ENCODE assay signal across 20 cellular contexts in the genomic region with DNA sequence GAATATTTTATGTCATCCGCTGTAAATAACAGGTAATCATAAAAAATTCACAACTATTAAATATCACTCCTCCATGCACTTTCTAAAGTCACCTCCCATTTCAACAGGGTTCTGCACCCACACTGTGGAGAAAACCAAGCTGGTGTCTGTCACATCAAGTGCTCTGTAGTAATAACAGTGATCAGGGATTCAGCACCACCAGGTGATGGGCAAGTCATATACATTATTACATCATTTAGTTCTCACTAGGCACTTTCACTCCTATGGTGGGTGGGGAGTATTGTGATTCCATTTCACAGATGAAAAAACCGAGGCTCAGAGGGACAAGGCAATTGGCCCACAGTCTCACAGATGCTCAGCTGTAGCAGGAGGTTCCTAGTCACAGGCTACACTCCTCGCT. TPM values are rescaled to one million over a fixed set of nuclear protein-coding genes. Genes with fewer than 3 reads are reported as not detected.
A peak's percentile ranks its signal among the peaks of the same experiment; 100 is the strongest.
DNase-seq lines count a peak whose midpoint lies in the region; ATAC-seq and TF ChIP-seq lines count a peak whose summit lies in the region.
"Had no signal": no experiment of that assay in that cellular context is flagged by ENCODE, and none has a peak within 500 bp of the region (broad histone marks: within the 10 kb centered on the region; RNA-seq: fewer than 3 reads in every experiment).

No MANE protein-coding gene starts in this region.

- no peak for DNase-seq in activated naive CD8-positive, alpha-beta T cell treated with anti-CD3 and anti-CD28 coated beads, Interleukin-2, amount 50 U/mL, for 24 hours
- no peak for DNase-seq in activated naive CD8-positive, alpha-beta T cell treated with anti-CD3 and anti-CD28 coated beads for 36 hours
- DNase-seq in GM13976 (ENCODE audit: low spot score) (peak; percentile 3), neuronal stem cell (ENCODE audit: low spot score) (no peak), Peyer's patch (no peak)
- DNase-seq: 8988T; ACHN; AML-193; BE2C; C1 segment of cervical spinal cord; CD4-positive, alpha-beta memory T cell; COR-L47; DMS153; DND-41; H9 had no signal

- no peaks in the 10 kb centered on the region for H3K9me3 Mint-ChIP-seq in activated naive CD8-positive, alpha-beta T cell treated with anti-CD3 and anti-CD28 coated beads, Interleukin-2, amount 50 U/mL, for 24 hours
- no peaks in the 10 kb centered on the region for H3K9me3 Mint-ChIP-seq in activated naive CD8-positive, alpha-beta T cell treated with anti-CD3 and anti-CD28 coated beads for 36 hours
- H3K9me3 Mint-ChIP-seq: CD4-positive, alpha-beta memory T cell; GM23338; H9 had no signal

- no peak overlapping the region for H2BK15ac ChIP-seq in neuronal stem cell (ENCODE audit: low read length)

- no peak overlapping the region for H2AFZ ChIP-seq in neuronal stem cell (ENCODE audit: low read length)
- H2AFZ ChIP-seq: GM23338 had no signal

- H3K27me3 ChIP-seq in BLaER1 treated with 17β-estradiol and CSF1 and Interleukin-3, amounts not matched to agents 10 nM and 100 nM, result peaks cover 0 to 5% (median 0%) of the 10 kb centered on the region in 11 experiments; a peak in 5 of 22 replicates
- peaks cover 0 to 84% (median 29%) of the 10 kb centered on the region in 3 experiments for H3K27me3 ChIP-seq in neuronal stem cell (ENCODE audit: control insufficient read depth in 3 of 3, insufficient read depth in 3 of 3, low read depth in 1 of 3, low read length in 3 of 3)
- H3K27me3 ChIP-seq in Peyer's patch, result no peaks in the 10 kb centered on the region
- H3K27me3 ChIP-seq: BE2C had no signal

- H3K4me2 ChIP-seq in BLaER1 treated with 17β-estradiol and CSF1 and Interleukin-3, amounts not matched to agents 10 nM and 100 nM, result peak overlapping the region in 9 of 11 experiments; percentile 42 to 93 (median 85); a peak in 16 of 22 replicates
- H3K4me2 ChIP-seq in neuronal stem cell (ENCODE audit: insufficient read depth, low read length, poor library complexity, severe bottlenecking), result no peak overlapping the region
- H3K4me2 ChIP-seq: A549, GM23338 had no signal

- H3K4me1 ChIP-seq in BLaER1 treated with 17β-estradiol and CSF1 and Interleukin-3, amounts not matched to agents 10 nM and 100 nM, result peaks cover 51 to 84% (median 82%) of the 10 kb centered on the region in 10 experiments
- H3K4me1 ChIP-seq in neuronal stem cell (ENCODE audit: control insufficient read depth in 2 of 2, insufficient read depth in 1 of 2, low read depth in 1 of 2, low read length in 2 of 2), result peaks cover 0 to 2% of the 10 kb centered on the region in 2 donors
- no peaks in the 10 kb centered on the region for H3K4me1 ChIP-seq in Peyer's patch
- H3K4me1 ChIP-seq: A549, BE2C had no signal

- peak overlapping the region in 4 of 11 experiments; percentile 37 to 89 (median 55); a peak in 5 of 22 replicates for H3K27ac ChIP-seq in BLaER1 treated with 17β-estradiol and CSF1 and Interleukin-3, amounts not matched to agents 10 nM and 100 nM
- H3K27ac ChIP-seq in neuronal stem cell (replicated peaks; ENCODE audit: low read length), result no peak overlapping the region
- no peak overlapping the region for H3K27ac ChIP-seq in Peyer's patch
- H3K27ac ChIP-seq: A549 had no signal

- ATAC-seq in activated naive CD8-positive, alpha-beta T cell treated with anti-CD3 and anti-CD28 coated beads, Interleukin-2, amount 50 U/mL, for 24 hours, result peak; percentile 39
- no peak for ATAC-seq in HG03457 (IDR thresholded peaks at IDR 0.05; ENCODE audit: unreplicated experiment)
- ATAC-seq: A549, GM23338, HCT116 had no signal

- no peak overlapping the region for H2BK12ac ChIP-seq in neuronal stem cell (ENCODE audit: low read length)

- no peak overlapping the region for H2BK5ac ChIP-seq in neuronal stem cell (ENCODE audit: low read length)

- WGBS in neuronal stem cell (ENCODE audit: extremely low coverage in 2 of 2, insufficient read length in 2 of 2, insufficient replicate concordance in 1 of 2), 2 donors, result no CpG with 5 or more reads among the region's 3 CpGs

- H3K4me3 ChIP-seq in BLaER1 treated with 17β-estradiol and CSF1 and Interleukin-3, amounts not matched to agents 10 nM and 100 nM, result no peak overlapping the region
- H3K4me3 ChIP-seq in neuronal stem cell (ENCODE audit: low read length in 2 of 2) (no peak overlapping the region), Peyer's patch (no peak overlapping the region)
- H3K4me3 ChIP-seq: A549, GM23338 had no signal

- H3K4ac ChIP-seq in neuronal stem cell (ENCODE audit: low read length), result no peak overlapping the region

- no peak overlapping the region for H3K14ac ChIP-seq in neuronal stem cell (ENCODE audit: low read length)

- no peaks in the 10 kb centered on the region for H3K36me3 ChIP-seq in BLaER1 treated with 17β-estradiol and CSF1 and Interleukin-3, amounts not matched to agents 10 nM and 100 nM
- no peaks in the 10 kb centered on the region for H3K36me3 ChIP-seq in neuronal stem cell (replicated peaks in 1 of 2; ENCODE audit: control insufficient read depth in 2 of 2, insufficient read depth in 2 of 2, low read length in 2 of 2)
- H3K36me3 ChIP-seq in Peyer's patch, result no peaks in the 10 kb centered on the region
- H3K36me3 ChIP-seq: BE2C had no signal

- TF ChIP-seq CTCF in GM13976 (IDR thresholded peaks at IDR 0.05; ENCODE audit: borderline replicate concordance, control extremely low read depth, extremely low read depth, insufficient read depth, missing control alignments) (no peak), Peyer's patch (IDR thresholded peaks at IDR 0.05) (no peak)

- H3K36me3 Mint-ChIP-seq in activated naive CD8-positive, alpha-beta T cell treated with anti-CD3 and anti-CD28 coated beads, Interleukin-2, amount 50 U/mL, for 24 hours (ENCODE audit: low read depth), result no peaks in the 10 kb centered on the region
- no peaks in the 10 kb centered on the region for H3K36me3 Mint-ChIP-seq in activated naive CD8-positive, alpha-beta T cell treated with anti-CD3 and anti-CD28 coated beads for 36 hours
- H3K36me3 Mint-ChIP-seq: CD4-positive, alpha-beta memory T cell had no signal

- no peak overlapping the region for H2AK5ac ChIP-seq in neuronal stem cell (ENCODE audit: low read depth, low read length)

- no peak overlapping the region for H4K8ac ChIP-seq in neuronal stem cell (ENCODE audit: low read depth, low read length)

- H3K9me3 ChIP-seq in BLaER1 treated with 17β-estradiol and CSF1 and Interleukin-3, amounts not matched to agents 10 nM and 100 nM (replicated peaks in 1 of 11), result peaks cover 0 to 16% (median 0%) of the 10 kb centered on the region in 11 experiments; a peak in 7 of 22 replicates
- H3K9me3 ChIP-seq in neuronal stem cell (replicated peaks in 1 of 2; ENCODE audit: control insufficient read depth in 2 of 2, insufficient read depth in 1 of 2, low read depth in 1 of 2, low read length in 2 of 2) (no peaks in the 10 kb centered on the region), Peyer's patch (no peaks in the 10 kb centered on the region)
- H3K9me3 ChIP-seq: A549, BE2C had no signal

- H3K4me3 Mint-ChIP-seq in activated naive CD8-positive, alpha-beta T cell treated with anti-CD3 and anti-CD28 coated beads, Interleukin-2, amount 50 U/mL, for 24 hours, result no peak overlapping the region
- H3K4me3 Mint-ChIP-seq in activated naive CD8-positive, alpha-beta T cell treated with anti-CD3 and anti-CD28 coated beads for 36 hours, result no peak overlapping the region
- H3K4me3 Mint-ChIP-seq: CD4-positive, alpha-beta memory T cell; GM23338; H9 had no signal

- H3K18ac ChIP-seq in neuronal stem cell (ENCODE audit: low read length), result no peak overlapping the region

- H2BK120ac ChIP-seq in neuronal stem cell (ENCODE audit: low read depth, low read length), result no peak overlapping the region

- H3K23ac ChIP-seq in neuronal stem cell (ENCODE audit: low read depth, low read length, poor library complexity), result peak overlapping the region; percentile 29

- peaks cover 7% of the 10 kb centered on the region for H3K27me3 Mint-ChIP-seq in activated naive CD8-positive, alpha-beta T cell treated with anti-CD3 and anti-CD28 coated beads, Interleukin-2, amount 50 U/mL, for 24 hours
- H3K27me3 Mint-ChIP-seq in activated naive CD8-positive, alpha-beta T cell treated with anti-CD3 and anti-CD28 coated beads for 36 hours, result no peaks in the 10 kb centered on the region
- H3K27me3 Mint-ChIP-seq: CD4-positive, alpha-beta memory T cell had no signal

- no peak overlapping the region for H3K9ac ChIP-seq in BLaER1 treated with 17β-estradiol and CSF1 and Interleukin-3, amounts not matched to agents 10 nM and 100 nM
- H3K9ac ChIP-seq in neuronal stem cell (ENCODE audit: low read depth, low read length, poor library complexity), result no peak overlapping the region

- no peak overlapping the region for H3K27ac Mint-ChIP-seq in activated naive CD8-positive, alpha-beta T cell treated with anti-CD3 and anti-CD28 coated beads, Interleukin-2, amount 50 U/mL, for 24 hours
- no peak overlapping the region for H3K27ac Mint-ChIP-seq in activated naive CD8-positive, alpha-beta T cell treated with anti-CD3 and anti-CD28 coated beads for 36 hours
- H3K27ac Mint-ChIP-seq: CD4-positive, alpha-beta memory T cell; GM23338; H9 had no signal

- TF ChIP-seq POLR2A in Peyer's patch (IDR thresholded peaks at IDR 0.05), result no peak

- no peak overlapping the region for H4K91ac ChIP-seq in neuronal stem cell (ENCODE audit: low read depth, low read length, poor library complexity)

- peaks cover 2% of the 10 kb centered on the region for H3K4me1 Mint-ChIP-seq in activated naive CD8-positive, alpha-beta T cell treated with anti-CD3 and anti-CD28 coated beads, Interleukin-2, amount 50 U/mL, for 24 hours
- H3K4me1 Mint-ChIP-seq in activated naive CD8-positive, alpha-beta T cell treated with anti-CD3 and anti-CD28 coated beads for 36 hours, result peaks cover 5% of the 10 kb centered on the region

- in situ Hi-C loops in GM13976 (cut with MboI; ENCODE audit: low sequenced_read_pairs, unreplicated experiment), result loop anchor here (25.0 kb wide), 1 partner anchor 740 kb away; no protein-coding TSS in a partner anchor

- no peaks in the 10 kb centered on the region for H4K20me1 ChIP-seq in BLaER1 treated with 17β-estradiol and CSF1 and Interleukin-3, amounts not matched to agents 10 nM and 100 nM

- no peaks in the 10 kb centered on the region for H3K79me1 ChIP-seq in neuronal stem cell (ENCODE audit: low read depth, low read length)

RNA-seq across cellular contexts. Expression of a gene that starts 8.7 kb away (rescaled TPM):
- total RNA-seq in activated naive CD8-positive, alpha-beta T cell treated with anti-CD3 and anti-CD28 coated beads for 36 hours, result under 1 TPM; 0.18 to 0.64 TPM
- polyA plus RNA-seq in neuronal stem cell (2013, experiment 1 of 2), result 0.18 TPM
- 0.17 TPM for polyA plus RNA-seq in neuronal stem cell (2013, experiment 2 of 2)
- 1 to 10 TPM in 1 of 4 donors, under 1 TPM in 1, not detected in 2; 0.57 to 2.5 TPM for total RNA-seq in Peyer's patch

RNA-seq across cellular contexts. Expression of a gene that starts 47.3 kb away (rescaled TPM):
- total RNA-seq in activated naive CD8-positive, alpha-beta T cell treated with anti-CD3 and anti-CD28 coated beads for 36 hours, result 10 to 100 TPM; 56.7 to 57.5 TPM
- 252 TPM for polyA plus RNA-seq in neuronal stem cell (2013, experiment 1 of 2)
- polyA plus RNA-seq in neuronal stem cell (2013, experiment 2 of 2), result 243 TPM
- total RNA-seq in Peyer's patch, result 100 to 1,000 TPM; 111 to 151 (median 117) TPM
